ENCODE assay signal across 9 cellular contexts in genomic region chr14:22071001-22071400, GRCh38.
DNase-seq lines count a peak whose midpoint lies in the region; ATAC-seq and TF ChIP-seq lines count a peak whose summit lies in the region.
"Had no signal": no experiment of that assay in that cellular context is flagged by ENCODE, and none has a peak within 500 bp of the region (broad histone marks: within the 10 kb centered on the region; RNA-seq: fewer than 3 reads in every experiment).

No MANE protein-coding gene starts in this region.

- no peaks in the 10 kb centered on the region for H3K79me2 ChIP-seq in neural progenitor cell (ENCODE audit: low read depth)

- peak overlapping the region; percentile 81 for H3K4me2 ChIP-seq in neural progenitor cell

- H3F3A ChIP-seq in neural progenitor cell (ENCODE audit: low read depth): no peaks in the 10 kb centered on the region

- H3K9me3 Mint-ChIP-seq in neural progenitor cell: no peaks in the 10 kb centered on the region

- ATAC-seq in HG03103 (IDR thresholded peaks at IDR 0.05; ENCODE audit: low read depth, unreplicated experiment) (peak; percentile 86), gastrocnemius medialis (no peak)

- H4K20me1 ChIP-seq in neural progenitor cell (ENCODE audit: low read depth): no peaks in the 10 kb centered on the region

- no peak for TF ChIP-seq POLR2A in gastrocnemius medialis (IDR thresholded peaks at IDR 0.05)

- no peak overlapping the region for H3K9ac ChIP-seq in neural progenitor cell

- intact Hi-C loops in gastrocnemius medialis (cut with DNase I; ENCODE audit: low total_unique reads): no loop called here

- H3K27me3 Mint-ChIP-seq in neural progenitor cell (ENCODE audit: insufficient read depth, low read depth): peaks cover 3% of the 10 kb centered on the region

- H3K27ac Mint-ChIP-seq in neural progenitor cell: no peak overlapping the region

- in situ Hi-C loops in gastrocnemius medialis (cut with MboI; ENCODE audit: low sequenced_read_pairs in 4 of 4): no loop called here

- peak overlapping the region; percentile 99 for H2AFZ ChIP-seq in neural progenitor cell (replicated peaks)

- peak; percentile 15 to 77 (median 58) for DNase-seq in stimulated activated naive CD4-positive, alpha-beta T cell (lab: John Stamatoyannopoulos, UW)
- no peak for DNase-seq in stimulated activated naive CD4-positive, alpha-beta T cell treated with Interleukin-2 at 50 U/mL for 16 hours (lab: John Stamatoyannopoulos, UW)
- DNase-seq in T-helper 22 cell (ENCODE audit: low read depth) (peak; percentile 36), neural progenitor cell (ENCODE audit: low spot score) (no peak), gastrocnemius medialis (no peak), NCI-H187 (lab: John Stamatoyannopoulos, UW) (no peak), kidney tubule cell (ENCODE audit: low spot score) (no peak)

- H3K27me3 ChIP-seq in neural progenitor cell (peaks cover 29% of the 10 kb centered on the region), gastrocnemius medialis (no peaks in the 10 kb centered on the region)

- H3K4me1 Mint-ChIP-seq in neural progenitor cell: peaks cover 8% of the 10 kb centered on the region

- H3K9me3 ChIP-seq in neural progenitor cell (ENCODE audit: low read depth) (no peaks in the 10 kb centered on the region), gastrocnemius medialis (peaks cover 0 to 3% (median 0%) of the 10 kb centered on the region in 3 donors)

- TF ChIP-seq CTCF in neural progenitor cell (IDR thresholded peaks at IDR 0.05): no peak
- no peak for TF ChIP-seq CTCF in gastrocnemius medialis (IDR thresholded peaks at IDR 0.05 in 4 of 5, conservative IDR thresholded peaks at IDR 0.05 in 1 of 5)

- H3K4me3 Mint-ChIP-seq in neural progenitor cell: no peak overlapping the region

- H3K36me3 ChIP-seq in neural progenitor cell (no peaks in the 10 kb centered on the region), gastrocnemius medialis (no peaks in the 10 kb centered on the region)

- peaks cover 9% of the 10 kb centered on the region for H3K4me1 ChIP-seq in neural progenitor cell
- no peaks in the 10 kb centered on the region for H3K4me1 ChIP-seq in gastrocnemius medialis

- no peaks in the 10 kb centered on the region for H3K36me3 Mint-ChIP-seq in neural progenitor cell

- H3K4me3 ChIP-seq in neural progenitor cell (no peak overlapping the region), gastrocnemius medialis (peak overlapping the region in 1 of 4 donors; percentile 19)
- H3K4me3 ChIP-seq: lung had no signal

- H3K27ac ChIP-seq in neural progenitor cell (no peak overlapping the region), gastrocnemius medialis (peak overlapping the region in 1 of 4 donors; percentile 28)

Comparison
In these comparisons a context has a peak if more than half of its experiments do, and no peak if none do; other contexts are left out.
1. DNase-seq: peak in stimulated activated naive CD4-positive, alpha-beta T cell (6 of 6) and T-helper 22 cell (single experiment); none in stimulated activated naive CD4-positive, alpha-beta T cell treated with Interleukin-2 at 50 U/mL for 16 hours (single experiment), neural progenitor cell (single experiment), gastrocnemius medialis (0 of 2), NCI-H187 (0 of 2) and kidney tubule cell (single experiment).